ENCODE assay signal across 11 cellular contexts in genomic region chr22:36363378-36363931, GRCh38. TPM values are rescaled to one million over a fixed set of nuclear protein-coding genes. Genes with fewer than 3 reads are reported as not detected.
DNase-seq lines count a peak whose midpoint lies in the region; ATAC-seq and TF ChIP-seq lines count a peak whose summit lies in the region.
"Had no signal": no experiment of that assay in that cellular context is flagged by ENCODE, and none has a peak within 500 bp of the region (broad histone marks: within the 10 kb centered on the region; RNA-seq: fewer than 3 reads in every experiment).

No MANE protein-coding gene starts in this region.

- peak overlapping the region; percentile 74 to 99 (median 93) for H3K27ac Mint-ChIP-seq in CD4-positive, CD25-positive, alpha-beta regulatory T cell
- peak overlapping the region; percentile 60 for H3K27ac Mint-ChIP-seq in dendritic cell treated with granulocyte-macrophage colony-stimulating factor and Interleukin-4, amounts not matched to agents 40 ng/mL and 50 ng/mL, for 4 days
- H3K27ac Mint-ChIP-seq in neural progenitor cell, result peak overlapping the region; percentile 80

- peak overlapping the region; percentile 96 for H3K27ac ChIP-seq in CD4-positive, CD25-positive, alpha-beta regulatory T cell (ENCODE audit: insufficient read depth, low read length, poor library complexity, severe bottlenecking)
- no peak overlapping the region for H3K27ac ChIP-seq in neural progenitor cell

- H3K27me3 ChIP-seq in CD4-positive, CD25-positive, alpha-beta regulatory T cell (ENCODE audit: control insufficient read depth, insufficient read depth, low read length), result no peaks in the 10 kb centered on the region
- no peaks in the 10 kb centered on the region for H3K27me3 ChIP-seq in neural progenitor cell

- peaks cover 15 to 99% (median 70%) of the 10 kb centered on the region in 4 donors for H3K4me1 Mint-ChIP-seq in CD4-positive, CD25-positive, alpha-beta regulatory T cell
- peaks cover 97% of the 10 kb centered on the region for H3K4me1 Mint-ChIP-seq in dendritic cell treated with granulocyte-macrophage colony-stimulating factor and Interleukin-4, amounts not matched to agents 40 ng/mL and 50 ng/mL, for 4 days (ENCODE audit: low read depth)
- H3K4me1 Mint-ChIP-seq in neural progenitor cell, result peaks cover 79% of the 10 kb centered on the region

- no peaks in the 10 kb centered on the region for H3K9me3 Mint-ChIP-seq in CD4-positive, CD25-positive, alpha-beta regulatory T cell
- H3K9me3 Mint-ChIP-seq in dendritic cell treated with granulocyte-macrophage colony-stimulating factor and Interleukin-4, amounts not matched to agents 40 ng/mL and 50 ng/mL, for 4 days, result no peaks in the 10 kb centered on the region
- no peaks in the 10 kb centered on the region for H3K9me3 Mint-ChIP-seq in neural progenitor cell

- peaks cover 99% of the 10 kb centered on the region for H3K4me1 ChIP-seq in CD4-positive, CD25-positive, alpha-beta regulatory T cell (ENCODE audit: control insufficient read depth, insufficient read depth, low read length, poor library complexity, severe bottlenecking)
- H3K4me1 ChIP-seq in neural progenitor cell, result peaks cover 84% of the 10 kb centered on the region

- no peak overlapping the region for H3K4me2 ChIP-seq in neural progenitor cell

- ATAC-seq in CD4-positive, CD25-positive, alpha-beta regulatory T cell (ENCODE audit: low read depth in 2 of 2), result no peak
- no peak for ATAC-seq in GM19023 (IDR thresholded peaks at IDR 0.05; ENCODE audit: unreplicated experiment)
- ATAC-seq in GM18867 (IDR thresholded peaks at IDR 0.05; ENCODE audit: unreplicated experiment), result no peak

- peak overlapping the region; percentile 73 for H3K4me3 ChIP-seq in CD4-positive, CD25-positive, alpha-beta regulatory T cell (ENCODE audit: low read depth, low read length)
- H3K4me3 ChIP-seq in neural progenitor cell, result no peak overlapping the region

- H3K79me2 ChIP-seq in neural progenitor cell (ENCODE audit: low read depth), result peaks cover 100% of the 10 kb centered on the region

- H3K36me3 ChIP-seq in CD4-positive, CD25-positive, alpha-beta regulatory T cell (ENCODE audit: control insufficient read depth, insufficient read depth, low read length), result peaks cover 34% of the 10 kb centered on the region
- H3K36me3 ChIP-seq in neural progenitor cell, result no peaks in the 10 kb centered on the region

- DNase-seq in CD4-positive, CD25-positive, alpha-beta regulatory T cell, result no peak
- DNase-seq in NCI-H2029 treated with DMSO at 0.1 percent for 48 hours (lab: John Stamatoyannopoulos, UW) (peak; percentile 19), neural progenitor cell (ENCODE audit: low spot score) (no peak), dermis blood vessel endothelial cell (no peak), germinal center (ENCODE audit: low spot score) (no peak)
- DNase-seq: amniotic stem cell, NCI-H526, substantia nigra had no signal

- peaks cover 22% of the 10 kb centered on the region for H3K36me3 Mint-ChIP-seq in CD4-positive, CD25-positive, alpha-beta regulatory T cell
- peaks cover 69% of the 10 kb centered on the region for H3K36me3 Mint-ChIP-seq in dendritic cell treated with granulocyte-macrophage colony-stimulating factor and Interleukin-4, amounts not matched to agents 40 ng/mL and 50 ng/mL, for 4 days (ENCODE audit: low read depth)
- peaks cover 8% of the 10 kb centered on the region for H3K36me3 Mint-ChIP-seq in neural progenitor cell

- H4K20me1 ChIP-seq in neural progenitor cell (ENCODE audit: low read depth), result peaks cover 93% of the 10 kb centered on the region

- no peak overlapping the region for H2AFZ ChIP-seq in neural progenitor cell (replicated peaks)

- intact Hi-C loops in dendritic cell treated with granulocyte-macrophage colony-stimulating factor and Interleukin-4, amounts not matched to agents 40 ng/mL and 50 ng/mL, for 4 days (cut with micrococcal nuclease), result no loop called here

- H3F3A ChIP-seq in neural progenitor cell (ENCODE audit: low read depth), result peaks cover 7% of the 10 kb centered on the region

- peak overlapping the region; percentile 79 to 91 (median 83) for H3K4me3 Mint-ChIP-seq in CD4-positive, CD25-positive, alpha-beta regulatory T cell
- H3K4me3 Mint-ChIP-seq in dendritic cell treated with granulocyte-macrophage colony-stimulating factor and Interleukin-4, amounts not matched to agents 40 ng/mL and 50 ng/mL, for 4 days, result no peak overlapping the region
- H3K4me3 Mint-ChIP-seq in neural progenitor cell, result peak overlapping the region; percentile 50

- no peak overlapping the region for H3K9ac ChIP-seq in neural progenitor cell

- no peaks in the 10 kb centered on the region for H3K27me3 Mint-ChIP-seq in CD4-positive, CD25-positive, alpha-beta regulatory T cell
- no peaks in the 10 kb centered on the region for H3K27me3 Mint-ChIP-seq in dendritic cell treated with granulocyte-macrophage colony-stimulating factor and Interleukin-4, amounts not matched to agents 40 ng/mL and 50 ng/mL, for 4 days
- peaks cover 2% of the 10 kb centered on the region for H3K27me3 Mint-ChIP-seq in neural progenitor cell (ENCODE audit: insufficient read depth, low read depth)

- TF ChIP-seq CTCF in neural progenitor cell (IDR thresholded peaks at IDR 0.05), result no peak

- no peaks in the 10 kb centered on the region for H3K9me3 ChIP-seq in CD4-positive, CD25-positive, alpha-beta regulatory T cell (ENCODE audit: control insufficient read depth in 2 of 2, low read length in 2 of 2)
- no peaks in the 10 kb centered on the region for H3K9me3 ChIP-seq in neural progenitor cell (ENCODE audit: low read depth)

RNA-seq across cellular contexts. Expression of gene MYH9, which starts 24.3 kb away (rescaled TPM):
- 1,341 TPM for total RNA-seq in CD4-positive, CD25-positive, alpha-beta regulatory T cell
- polyA plus RNA-seq in CD4-positive, CD25-positive, alpha-beta regulatory T cell, result 10 to 100 TPM; 80.0 to 98.9 (median 93.4) TPM
- total RNA-seq in neural progenitor cell (ENCODE audit: low replicate concordance) (77.2 and 189 TPM in 2 replicates), dermis blood vessel endothelial cell (803 and 1,099 TPM in 2 replicates)
